Comparison of ENCODE assay signal across 16 cellular contexts in genomic region chr1:192003295-192004083, GRCh38.
"Had no signal": no experiment of that assay in that cellular context is flagged by ENCODE, and none has a peak within 500 bp of the region (broad histone marks: within the 10 kb centered on the region; RNA-seq: fewer than 3 reads in every experiment).

No MANE protein-coding gene starts in this region.

- ATAC-seq: left ventricle myocardium superior; mucosa of descending colon; naive thymus-derived CD4-positive, alpha-beta T cell; upper lobe of right lung had no signal

- H3K9me3 ChIP-seq: colonic mucosa, mucosa of descending colon, ovary, sigmoid colon, thoracic aorta, upper lobe of right lung had no signal

- H3K4me3 ChIP-seq: colonic mucosa, mucosa of descending colon, ovary, sigmoid colon, thoracic aorta, upper lobe of right lung had no signal

- H3K27ac ChIP-seq: colonic mucosa, ovary, sigmoid colon, thoracic aorta, upper lobe of right lung had no signal

- H3K27me3 ChIP-seq: colonic mucosa, ovary, sigmoid colon, upper lobe of right lung had no signal

- H3K4me1 ChIP-seq: colonic mucosa, sigmoid colon, upper lobe of right lung had no signal

- H3K36me3 ChIP-seq: colonic mucosa, ovary, sigmoid colon, thoracic aorta, upper lobe of right lung had no signal

- DNase-seq: activated CD4-positive, alpha-beta memory T cell treated with anti-CD3 and anti-CD28 coated beads for 36 hours; activated gamma-delta T cell treated with Interleukin-2 at 50 U/mL for 16 hours; activated naive CD8-positive, alpha-beta T cell treated with anti-CD3 and anti-CD28 coated beads, Interleukin-2, amount 10 ng/mL, durations not matched to agents 7 days and 5 days; activated T-cell treated with anti-CD3 and anti-CD28 coated beads, Interleukin-2, amount 50 U/mL, for 48 hours; central memory CD4-positive, alpha-beta T cell; colonic mucosa; foreskin fibroblast; glutamatergic neuron; left ventricle myocardium superior; mucosa of descending colon; ovary; sigmoid colon; stimulated activated CD4-positive, alpha-beta T cell treated with anti-CD3 and anti-CD28 coated beads, Interleukin-1b, Interleukin-23, amount 100 ng/mL, for 48 hours; upper lobe of right lung had no signal
